10 cellular contexts compared by ENCODE assay signal in genomic region chr12:6373022-6373787, GRCh38. TPM values are rescaled to one million over a fixed set of nuclear protein-coding genes. Genes with fewer than 3 reads are reported as not detected.
DNase-seq lines count a peak whose midpoint lies in the region; ATAC-seq and TF ChIP-seq lines count a peak whose summit lies in the region.
"Had no signal": no experiment of that assay in that cellular context is flagged by ENCODE, and none has a peak within 500 bp of the region (broad histone marks: within the 10 kb centered on the region; RNA-seq: fewer than 3 reads in every experiment).

No MANE protein-coding gene starts in this region.

- CTCF ChIA-PET in activated CD4-positive, alpha-beta T cell treated with anti-CD3 and anti-CD28 coated beads, Interleukin-2, amount 10 ng/mL, durations not matched to agents 7 days and 5 days (lab: Charles Lee), result interaction anchor here (1.6 kb wide), 1 partner anchor 15 kb away, joined by 6 read pairs; no protein-coding TSS in a partner anchor
- CTCF ChIA-PET in RWPE1 (lab: Yijun Ruan, JAX), result interaction anchor here (0.6 to 1.2 kb wide), 4 partner anchors 8 to 46 kb away, joined by 3 to 5 read pairs (median 4); no protein-coding TSS in a partner anchor

- no peaks in the 10 kb centered on the region for H3K36me3 Mint-ChIP-seq in activated CD4-positive, alpha-beta T cell treated with anti-CD3 and anti-CD28 coated beads, Interleukin-2, amount 10 ng/mL, durations not matched to agents 7 days and 5 days (ENCODE audit: low read depth)

- POLR2A ChIA-PET in activated CD4-positive, alpha-beta T cell treated with anti-CD3 and anti-CD28 coated beads, Interleukin-2, amount 10 ng/mL, durations not matched to agents 7 days and 5 days (lab: Charles Lee), result no interaction called here
- POLR2A ChIA-PET in RWPE1 (lab: Yijun Ruan, JAX; ENCODE audit: low non-redundant PET), result interaction anchor here (0.7 to 1.9 kb wide), 5 partner anchors 10 to 41 kb away, joined by 3 to 8 read pairs (median 4); partner anchors contain the start of gene LTBR

- no peak for ATAC-seq in upper lobe of right lung
- ATAC-seq in GM19035 (IDR thresholded peaks at IDR 0.05; ENCODE audit: unreplicated experiment), result no peak

- H3K4me3 Mint-ChIP-seq in activated CD4-positive, alpha-beta T cell treated with anti-CD3 and anti-CD28 coated beads, Interleukin-2, amount 10 ng/mL, durations not matched to agents 7 days and 5 days, result no peak overlapping the region
- H3K4me3 Mint-ChIP-seq: T-helper 1 cell treated with Interleukin-12 subunit alpha and Interleukin-12 subunit beta and Interleukin-4 antibody, amounts not matched to agents 30 μg/mL and 1 μg/mL, for 36 hours had no signal

- peaks cover 54% of the 10 kb centered on the region for H3K4me1 Mint-ChIP-seq in activated CD4-positive, alpha-beta T cell treated with anti-CD3 and anti-CD28 coated beads, Interleukin-2, amount 10 ng/mL, durations not matched to agents 7 days and 5 days

- no peaks in the 10 kb centered on the region for H3K27me3 ChIP-seq in kidney epithelial cell (ENCODE audit: control insufficient read depth, insufficient read depth, low read length)
- no peaks in the 10 kb centered on the region for H3K27me3 ChIP-seq in upper lobe of right lung
- no peaks in the 10 kb centered on the region for H3K27me3 ChIP-seq in ascending aorta

- no peaks in the 10 kb centered on the region for H3K36me3 ChIP-seq in kidney epithelial cell (ENCODE audit: control insufficient read depth, insufficient read depth, low read length)
- no peaks in the 10 kb centered on the region for H3K36me3 ChIP-seq in upper lobe of right lung
- no peaks in the 10 kb centered on the region for H3K36me3 ChIP-seq in ascending aorta

- H3K4me1 ChIP-seq in upper lobe of right lung (peaks cover 54% of the 10 kb centered on the region), ascending aorta (peaks cover 0 to 23% of the 10 kb centered on the region in 2 donors)

- no peak for DNase-seq in activated CD4-positive, alpha-beta T cell treated with anti-CD3 and anti-CD28 coated beads, Interleukin-2, amount 10 ng/mL, durations not matched to agents 7 days and 5 days
- DNase-seq in activated CD4-positive, alpha-beta T cell treated with anti-CD3 and anti-CD28 coated beads, Interleukin-2, amount 50 U/mL, for 1 hour, result no peak
- DNase-seq in RWPE1 (ENCODE audit: low spot score) (no peak), kidney epithelial cell (ENCODE audit: low read depth) (no peak), upper lobe of right lung (no peak), ascending aorta (ENCODE audit: low spot score in 2 of 2) (no peak), DMS 273 treated with DMSO at 0.1 percent for 48 hours (lab: John Stamatoyannopoulos, UW) (no peak)

- no peaks in the 10 kb centered on the region for H3K9me3 Mint-ChIP-seq in activated CD4-positive, alpha-beta T cell treated with anti-CD3 and anti-CD28 coated beads, Interleukin-2, amount 10 ng/mL, durations not matched to agents 7 days and 5 days
- H3K9me3 Mint-ChIP-seq: T-helper 1 cell treated with Interleukin-12 subunit alpha and Interleukin-12 subunit beta and Interleukin-4 antibody, amounts not matched to agents 30 μg/mL and 1 μg/mL, for 36 hours had no signal

- peak overlapping the region; percentile 99 for H3K27ac ChIP-seq in RWPE1
- H3K27ac ChIP-seq in upper lobe of right lung, result peak overlapping the region; percentile 91
- peak overlapping the region in 1 of 2 donors; percentile 37 for H3K27ac ChIP-seq in ascending aorta
- H3K27ac ChIP-seq: HL-60 had no signal

- H3K9me3 ChIP-seq in upper lobe of right lung (no peaks in the 10 kb centered on the region), ascending aorta (no peaks in the 10 kb centered on the region)

- peak overlapping the region; percentile 45 for H3K4me3 ChIP-seq in kidney epithelial cell (ENCODE audit: low read depth, low read length)
- peak overlapping the region; percentile 52 for H3K4me3 ChIP-seq in upper lobe of right lung
- no peak overlapping the region for H3K4me3 ChIP-seq in ascending aorta

- no peaks in the 10 kb centered on the region for H3K27me3 Mint-ChIP-seq in activated CD4-positive, alpha-beta T cell treated with anti-CD3 and anti-CD28 coated beads, Interleukin-2, amount 10 ng/mL, durations not matched to agents 7 days and 5 days

- intact Hi-C loops in upper lobe of right lung (cut with DNase I), result no loop called here
- intact Hi-C loops in ascending aorta (cut with DNase I), result no loop called here

- TF ChIP-seq CTCF in RWPE1 (conservative IDR thresholded peaks at IDR 0.05; ENCODE audit: low read depth), result no peak
- no peak for TF ChIP-seq CTCF in kidney epithelial cell (IDR thresholded peaks at IDR 0.05; ENCODE audit: insufficient read depth, low read length, poor library complexity, severe bottlenecking)
- no peak for TF ChIP-seq CTCF in upper lobe of right lung (IDR thresholded peaks at IDR 0.05)
- TF ChIP-seq CTCF in ascending aorta (IDR thresholded peaks at IDR 0.05), result no peak

- peak overlapping the region; percentile 76 for H3K27ac Mint-ChIP-seq in activated CD4-positive, alpha-beta T cell treated with anti-CD3 and anti-CD28 coated beads, Interleukin-2, amount 10 ng/mL, durations not matched to agents 7 days and 5 days

RNA-seq across cellular contexts. Expression of gene SCNN1A, which starts 2.2 kb away (rescaled TPM):
- total RNA-seq in activated CD4-positive, alpha-beta T cell treated with anti-CD3 and anti-CD28 coated beads, Interleukin-2, amount 10 ng/mL, durations not matched to agents 7 days and 5 days, result under 1 TPM; 0.54 to 0.67 TPM
- total RNA-seq in kidney epithelial cell (10.4 and 11.1 TPM in 2 replicates), upper lobe of right lung (199 TPM), ascending aorta (14.3 TPM)

RNA-seq across cellular contexts. Expression of gene LTBR, which starts 10.8 kb away (rescaled TPM):
- not detected for total RNA-seq in activated CD4-positive, alpha-beta T cell treated with anti-CD3 and anti-CD28 coated beads, Interleukin-2, amount 10 ng/mL, durations not matched to agents 7 days and 5 days
- 134 and 219 TPM in 2 replicates for total RNA-seq in kidney epithelial cell
- 156 TPM for total RNA-seq in upper lobe of right lung
- total RNA-seq in ascending aorta, result 284 TPM

RNA-seq across cellular contexts. Expression of gene TNFRSF1A, which starts 31.3 kb away (rescaled TPM):
- total RNA-seq in activated CD4-positive, alpha-beta T cell treated with anti-CD3 and anti-CD28 coated beads, Interleukin-2, amount 10 ng/mL, durations not matched to agents 7 days and 5 days, result 10 to 100 TPM; 59.3 to 64.4 TPM
- 115 and 143 TPM in 2 replicates for total RNA-seq in kidney epithelial cell
- total RNA-seq in upper lobe of right lung, result 185 TPM
- 528 TPM for total RNA-seq in ascending aorta

Comparison
In these comparisons a context has a peak if more than half of its experiments do, and no peak if none do; other contexts are left out.
1. H3K4me3 ChIP-seq: peak in kidney epithelial cell (single experiment) and upper lobe of right lung (single experiment); none in ascending aorta (0 of 2).
2. RNA of gene SCNN1A, which starts 2.2 kb away (total RNA-seq): 199 TPM in upper lobe of right lung (single experiment); 14.3 TPM in ascending aorta (single experiment), 10.4 to 11.1 TPM in kidney epithelial cell and 0.54 to 0.67 TPM in activated CD4-positive, alpha-beta T cell treated with anti-CD3 and anti-CD28 coated beads, Interleukin-2, amount 10 ng/mL, durations not matched to agents 7 days and 5 days; every median in the first group is over 10 times any median in the second.
3. RNA of gene LTBR, which starts 10.8 kb away (total RNA-seq): 284 TPM in ascending aorta (single experiment), 156 TPM in upper lobe of right lung (single experiment) and 134 to 219 TPM in kidney epithelial cell; not detected in activated CD4-positive, alpha-beta T cell treated with anti-CD3 and anti-CD28 coated beads, Interleukin-2, amount 10 ng/mL, durations not matched to agents 7 days and 5 days; every median in the first group is over 100 times any median in the second.